Comparison of ENCODE assay signal across 8 cellular contexts in the genomic region with DNA sequence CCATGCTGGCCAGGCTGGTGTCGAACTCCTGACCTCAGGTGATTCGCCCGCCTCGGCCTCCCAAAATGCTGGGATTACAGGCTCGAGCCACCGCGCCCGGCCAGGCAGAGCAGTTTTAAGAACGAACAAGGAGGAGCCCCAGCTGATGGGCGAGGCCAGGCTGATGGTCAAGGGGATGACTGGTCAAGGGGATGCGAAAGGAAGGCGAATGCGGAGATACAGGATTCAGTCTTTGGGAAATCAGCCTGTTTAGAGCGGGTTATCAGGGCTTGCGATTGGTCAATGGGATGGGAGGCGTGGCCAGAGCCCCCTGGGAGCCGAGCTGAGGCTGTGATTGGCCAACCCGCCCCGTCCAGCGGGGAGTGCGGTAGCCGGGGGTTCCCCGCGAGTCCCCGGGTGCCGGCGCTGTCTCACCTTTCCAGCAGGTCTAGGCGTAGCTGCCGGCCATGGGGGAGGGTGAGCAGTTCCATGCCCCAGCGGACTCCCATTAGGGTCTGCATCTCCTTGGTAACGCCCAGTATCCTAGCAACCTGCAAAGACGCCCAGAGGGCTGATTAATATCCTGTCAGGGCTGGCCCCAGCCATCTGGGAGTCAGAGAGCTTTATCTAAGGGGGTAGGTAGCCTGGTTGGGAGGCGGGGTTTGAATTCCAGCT. TPM values are rescaled to one million over a fixed set of nuclear protein-coding genes. Genes with fewer than 3 reads are reported as not detected.
DNase-seq lines count a peak whose midpoint lies in the region; ATAC-seq and TF ChIP-seq lines count a peak whose summit lies in the region.

No MANE protein-coding gene starts in this region.

- TF ChIP-seq CTCF in AG04450 (IDR thresholded peaks at IDR 0.05; ENCODE audit: low read depth, low read length) = no peak

- peak; percentile 23 for DNase-seq in AG04450 (ENCODE audit: low read depth, low spot score)
- DNase-seq in astrocyte of the hippocampus (ENCODE audit: low read depth, low spot score) = peak; percentile 87
- peak; percentile 78 for DNase-seq in kidney tubule cell (ENCODE audit: low spot score)
- no peak for DNase-seq in T1000 (lab: John Stamatoyannopoulos, UW)
- no peak for DNase-seq in NCI-H2227 treated with DMSO at 0.1 percent for 48 hours (lab: John Stamatoyannopoulos, UW)

- peaks cover 10% of the 10 kb centered on the region for H3K27me3 ChIP-seq in AG04450 (ENCODE audit: control insufficient read depth, insufficient read depth, low read length)
- peaks cover 3% of the 10 kb centered on the region; the same call in 1 of the 2 replicates for H3K27me3 ChIP-seq in HUES6 (ENCODE audit: control insufficient read depth, insufficient read depth, low read length)

- H3K9me3 ChIP-seq in AG04450 (ENCODE audit: control insufficient read depth, insufficient read depth, low read length) (no peaks in the 10 kb centered on the region; the same call in 1 of the 2 replicates), HUES6 (ENCODE audit: control insufficient read depth, insufficient read depth, low read depth, low read length) (no peaks in the 10 kb centered on the region)

- H3K27ac ChIP-seq in AG04450 (ENCODE audit: low read depth, low read length) (no peak overlapping the region), HUES6 (ENCODE audit: low read depth, low read length) (no peak overlapping the region)

- CTCF ChIA-PET in AG04450 (lab: Charles Lee) = interaction anchor here (0.7 to 3.9 kb wide), 3 partner anchors 8 to 131 kb away, joined by 3 to 35 read pairs (median 5); partner anchors contain the start of gene TOR2A

- ATAC-seq in HG03108 (IDR thresholded peaks at IDR 0.05; ENCODE audit: unreplicated experiment) (no peak), HG03571 (IDR thresholded peaks at IDR 0.05; ENCODE audit: unreplicated experiment) (no peak)

- peak overlapping the region; percentile 36 for H3K4me3 ChIP-seq in AG04450 (ENCODE audit: low read depth, low read length)
- H3K4me3 ChIP-seq in HUES6 (ENCODE audit: low read depth, low read length) = peak overlapping the region; percentile 57

- no peaks in the 10 kb centered on the region for H3K36me3 ChIP-seq in HUES6 (ENCODE audit: control insufficient read depth, insufficient read depth, low read length)

- H3K9ac ChIP-seq in HUES6 (ENCODE audit: low read length) = no peak overlapping the region

- peaks cover 3% of the 10 kb centered on the region; the same call in 1 of the 2 replicates for H3K4me1 ChIP-seq in HUES6 (ENCODE audit: control insufficient read depth, insufficient read depth, low read length)

- POLR2A ChIA-PET in AG04450 (lab: Yijun Ruan, JAX) = interaction anchor here (0.8 to 1.1 kb wide), 2 partner anchors 37 to 61 kb away, joined by 3 read pairs; no protein-coding TSS in a partner anchor

RNA-seq across cellular contexts. Expression of gene TOR2A, which starts 7.5 kb away (rescaled TPM):
- polyA plus RNA-seq in AG04450 (2011; rRNA removed) = 4.9 and 5.8 TPM in 2 replicates
- polyA minus RNA-seq in AG04450 (2011; rRNA and poly(A)+ RNA removed) = 2.5 and 4.5 TPM in 2 replicates

RNA-seq across cellular contexts. Expression of gene TTC16, which starts 26.7 kb away (rescaled TPM):
- polyA plus RNA-seq in AG04450 (2011; rRNA removed) = not detected in 2 replicates
- polyA minus RNA-seq in AG04450 (2011; rRNA and poly(A)+ RNA removed) = not detected in 2 replicates

RNA-seq across cellular contexts. Expression of gene PTRH1, which starts 27.1 kb away (rescaled TPM):
- polyA plus RNA-seq in AG04450 (2011; rRNA removed) = 5.2 and 6.1 TPM in 2 replicates
- polyA minus RNA-seq in AG04450 (2011; rRNA and poly(A)+ RNA removed) = 2.3 and 2.6 TPM in 2 replicates

RNA-seq across cellular contexts. Expression of gene CFAP157, which starts 35.8 kb away (rescaled TPM):
- 0.14 TPM in 1 of 2 replicates, not detected in the other for polyA plus RNA-seq in AG04450 (2011; rRNA removed)
- not detected in 2 replicates for polyA minus RNA-seq in AG04450 (2011; rRNA and poly(A)+ RNA removed)

RNA-seq across cellular contexts. Expression of gene SH2D3C, which starts 35.9 kb away (rescaled TPM):
- not detected in 2 replicates for polyA plus RNA-seq in AG04450 (2011; rRNA removed)
- not detected in 2 replicates for polyA minus RNA-seq in AG04450 (2011; rRNA and poly(A)+ RNA removed)

Comparison
In these comparisons a context has a peak if more than half of its experiments do, and no peak if none do; other contexts are left out.
1. DNase-seq: peak in AG04450 (single experiment), astrocyte of the hippocampus (single experiment) and kidney tubule cell (single experiment); none in T1000 (single experiment) and NCI-H2227 treated with DMSO at 0.1 percent for 48 hours (single experiment).